ENCODE assay signal across 8 cellular contexts in genomic region chr17:41655611-41656111, GRCh38. TPM values are rescaled to one million over a fixed set of nuclear protein-coding genes. Genes with fewer than 3 reads are reported as not detected.
DNase-seq lines count a peak whose midpoint lies in the region; TF ChIP-seq lines count a peak whose summit lies in the region.
"Had no signal": no experiment of that assay in that cellular context is flagged by ENCODE, and none has a peak within 500 bp of the region (broad histone marks: within the 10 kb centered on the region; RNA-seq: fewer than 3 reads in every experiment).

No MANE protein-coding gene starts in this region.

- no peak overlapping the region for H3K4me3 ChIP-seq in epithelial cell of esophagus (ENCODE audit: low read length)
- H3K4me3 ChIP-seq: left ventricle myocardium inferior had no signal

- TF ChIP-seq CTCF in epithelial cell of esophagus (IDR thresholded peaks at IDR 0.05; ENCODE audit: insufficient read depth, low read depth, low read length, missing control alignments), result no peak

- peak; percentile 71 for DNase-seq in NCI-H1105 treated with DMSO at 0.1 percent for 48 hours (lab: John Stamatoyannopoulos, UW)
- peak; percentile 100 for DNase-seq in epithelial cell of esophagus (ENCODE audit: low read depth)
- DNase-seq in retina, result peak; percentile 57
- no peak for DNase-seq in C1 segment of cervical spinal cord (lab: John Stamatoyannopoulos, UW)
- DNase-seq in NK-92 (lab: John Stamatoyannopoulos, UW; ENCODE audit: unreplicated experiment), result no peak
- no peak for DNase-seq in SK-N-DZ (ENCODE audit: low spot score)
- DNase-seq: left ventricle myocardium inferior; stimulated activated CD4-positive, alpha-beta T cell treated with anti-CD3 and anti-CD28 coated beads, Interleukin-4, amount 100 ng/mL, for 4 hours had no signal

RNA-seq across cellular contexts. Expression of gene KRT17, which starts 31.3 kb away (rescaled TPM):
- 4.2 and 10.1 TPM in 2 replicates for polyA plus RNA-seq in SK-N-DZ (2014; cell fraction: cytosol; rRNA removed)
- 7.1 and 8.4 TPM in 2 replicates for polyA plus RNA-seq in SK-N-DZ (2014; cell fraction: nucleus; rRNA removed)

RNA-seq across cellular contexts. Expression of gene EIF1, which starts 33.0 kb away (rescaled TPM):
- polyA plus RNA-seq in SK-N-DZ (2014; cell fraction: cytosol; rRNA removed), result 85.8 and 129 TPM in 2 replicates
- 194 and 234 TPM in 2 replicates for polyA plus RNA-seq in SK-N-DZ (2014; cell fraction: nucleus; rRNA removed)

RNA-seq across cellular contexts. Expression of gene KRT16, which starts 43.1 kb away (rescaled TPM):
- polyA plus RNA-seq in SK-N-DZ (2014; cell fraction: cytosol; rRNA removed), result 1.2 TPM in 1 of 2 replicates, not detected in the other
- polyA plus RNA-seq in SK-N-DZ (2014; cell fraction: nucleus; rRNA removed), result 0.71 TPM in 1 of 2 replicates, not detected in the other

RNA-seq across cellular contexts. Expression of gene GAST, which starts 56.5 kb away (rescaled TPM):
- polyA plus RNA-seq in SK-N-DZ (2014; cell fraction: cytosol; rRNA removed), result not detected in 2 replicates
- polyA plus RNA-seq in SK-N-DZ (2014; cell fraction: nucleus; rRNA removed), result not detected in 2 replicates

Comparison
In these comparisons a context has a peak if more than half of its experiments do, and no peak if none do; other contexts are left out.
1. DNase-seq: peak in NCI-H1105 treated with DMSO at 0.1 percent for 48 hours (single experiment), epithelial cell of esophagus (single experiment) and retina (single experiment); none in C1 segment of cervical spinal cord (0 of 14), NK-92 (single experiment) and SK-N-DZ (single experiment).